ENCODE assay signal across 14 cellular contexts in the genomic region with DNA sequence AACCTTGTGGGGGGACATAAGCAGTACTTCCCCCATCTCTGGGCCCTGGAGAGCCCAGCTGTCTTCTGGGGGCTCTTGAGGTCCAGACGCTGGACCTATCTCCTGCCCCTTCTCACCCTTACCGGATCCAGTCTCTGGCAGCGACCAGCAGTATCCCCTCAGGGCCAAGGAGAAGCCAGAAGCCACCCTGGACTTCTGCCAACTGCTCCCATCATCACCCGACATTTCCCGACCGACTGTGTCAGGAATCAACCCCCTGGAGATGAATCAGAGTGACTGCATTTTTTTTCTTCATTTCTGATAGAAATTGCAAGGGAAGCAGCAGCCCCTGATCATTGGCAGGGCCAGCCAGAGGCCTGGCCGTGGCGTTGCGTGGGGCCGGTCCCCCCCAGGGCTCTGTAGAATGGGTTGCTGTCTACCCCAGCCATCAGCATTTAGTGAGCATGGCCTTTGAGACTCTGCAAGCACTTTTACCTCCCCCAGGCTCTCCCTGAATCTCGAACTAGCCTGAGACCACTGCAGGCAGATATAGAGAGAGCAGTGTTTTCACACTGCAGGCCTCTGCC. TPM values are rescaled to one million over a fixed set of nuclear protein-coding genes. Genes with fewer than 3 reads are reported as not detected.
A peak's percentile ranks its signal among the peaks of the same experiment; 100 is the strongest.
DNase-seq lines count a peak whose midpoint lies in the region; ATAC-seq, FAIRE-seq and TF ChIP-seq lines count a peak whose summit lies in the region.
"Had no signal": no experiment of that assay in that cellular context is flagged by ENCODE, and none has a peak within 500 bp of the region (broad histone marks: within the 10 kb centered on the region; RNA-seq: fewer than 3 reads in every experiment).

No MANE protein-coding gene starts in this region.

- no peak overlapping the region for H3K18ac ChIP-seq in H1 (ENCODE audit: extremely low read depth, low read length)

- no peak overlapping the region for H4K91ac ChIP-seq in H1 (replicated peaks; ENCODE audit: insufficient read length, low read length)

- no peak overlapping the region for H4K8ac ChIP-seq in H1 (ENCODE audit: extremely low read depth, insufficient read depth, low read length)

- no peaks in the 10 kb centered on the region; the same call in 1 of the 2 replicates for H3K36me3 ChIP-seq in Panc1 (ENCODE audit: control insufficient read depth, insufficient read depth, low read length)
- no peaks in the 10 kb centered on the region for H3K36me3 ChIP-seq in H1 (ENCODE audit: control insufficient read depth in 2 of 4, insufficient read depth in 4 of 4, low read length in 3 of 4)
- no peaks in the 10 kb centered on the region for H3K36me3 ChIP-seq in suprapubic skin
- H3K36me3 ChIP-seq in OCI-LY7 (ENCODE audit: insufficient read depth, low read length) = no peaks in the 10 kb centered on the region
- H3K36me3 ChIP-seq: esophagus muscularis mucosa, ovary had no signal

- TF ChIP-seq POLR2A in H1 (IDR thresholded peaks at IDR 0.05; ENCODE audit: control extremely low read depth in 1 of 2, low read depth in 2 of 2, low read length in 2 of 2) = no peak
- no peak for TF ChIP-seq POLR2A in suprapubic skin (IDR thresholded peaks at IDR 0.05)

- DNase-seq in activated CD8-positive, alpha-beta memory T cell treated with anti-CD3 and anti-CD28 coated beads, Interleukin-2, amount 10 ng/mL, durations not matched to agents 7 days and 5 days = no peak
- no peak for DNase-seq in activated CD8-positive, alpha-beta memory T cell treated with anti-CD3 and anti-CD28 coated beads, Interleukin-2, amount 50 U/mL, for 48 hours
- DNase-seq in Panc1 (ENCODE audit: low read depth, low spot score) (no peak), H1 (ENCODE audit: low read depth in 1 of 2, low spot score in 2 of 2) (no peak), suprapubic skin (ENCODE audit: low spot score in 2 of 2) (no peak), COR-L47 (lab: John Stamatoyannopoulos, UW) (no peak), OCI-LY7 (ENCODE audit: low spot score) (no peak), iPS-NIHi7 (ENCODE audit: extremely low spot score) (no peak)
- DNase-seq: central memory CD4-positive, alpha-beta T cell; MM.1S; NCI-H774; ovary; stimulated activated naive CD8-positive, alpha-beta T cell treated with anti-CD3 and anti-CD28 coated beads, Interleukin-15, Interleukin-2, amounts not matched to agents 100 U/mL and 50 U/mL, for 24 hours had no signal

- no peak overlapping the region for H2AFZ ChIP-seq in H1 (ENCODE audit: low read length)
- no peak overlapping the region for H2AFZ ChIP-seq in OCI-LY7 (ENCODE audit: low read length)

- H3K9ac ChIP-seq in H1 (replicated peaks in 1 of 4; ENCODE audit: extremely low read depth in 1 of 4, low read depth in 3 of 4, low read length in 3 of 4) = no peak overlapping the region

- no peak overlapping the region for H3K14ac ChIP-seq in H1 (ENCODE audit: insufficient read length)

- peaks cover 82% of the 10 kb centered on the region for H3K4me1 Mint-ChIP-seq in activated CD8-positive, alpha-beta memory T cell treated with anti-CD3 and anti-CD28 coated beads, Interleukin-2, amount 10 ng/mL, durations not matched to agents 7 days and 5 days

- 0 out of 2 replicates have a peak overlapping the region, but pooled peaks have one; percentile 50 for H2BK12ac ChIP-seq in H1 (ENCODE audit: low read depth, low read length)

- no peak overlapping the region for H3K56ac ChIP-seq in H1 (replicated peaks; ENCODE audit: insufficient read length, low read depth, low read length)

- no peak overlapping the region for H2BK5ac ChIP-seq in H1 (ENCODE audit: low read depth, low read length)

- H3K4me2 ChIP-seq in H1 (ENCODE audit: insufficient read depth in 1 of 2, low read depth in 2 of 2, low read length in 2 of 2) (no peak overlapping the region), OCI-LY7 (ENCODE audit: low read length) (no peak overlapping the region)

- no peak overlapping the region for H2BK20ac ChIP-seq in H1 (ENCODE audit: low read length)

- H3K9me2 ChIP-seq in OCI-LY7 (ENCODE audit: insufficient read depth, low read length) = no peaks in the 10 kb centered on the region

- H3K27me3 ChIP-seq in Panc1 (ENCODE audit: control insufficient read depth, insufficient read depth, low read length) (no peaks in the 10 kb centered on the region), H1 (replicated peaks in 1 of 4; ENCODE audit: control insufficient read depth in 3 of 4, extremely low read depth in 1 of 4, insufficient read depth in 3 of 4, low read length in 3 of 4) (no peaks in the 10 kb centered on the region; a peak in 2 of 7 replicates), suprapubic skin (peaks cover 11% of the 10 kb centered on the region)
- H3K27me3 ChIP-seq: ovary had no signal

- H3K4me3 ChIP-seq in Panc1 (ENCODE audit: low read depth in 2 of 2, low read length in 2 of 2) = no peak overlapping the region
- H3K4me3 ChIP-seq in H1 (ENCODE audit: extremely low read depth in 1 of 4, insufficient read depth in 2 of 4, low read depth in 3 of 4, low read length in 4 of 4) = no peak overlapping the region
- no peak overlapping the region for H3K4me3 ChIP-seq in suprapubic skin
- H3K4me3 ChIP-seq in OCI-LY7 (ENCODE audit: low read depth, low read length, poor library complexity, severe bottlenecking) = no peak overlapping the region
- H3K4me3 ChIP-seq: esophagus muscularis mucosa, ovary had no signal

- H3K9me3 ChIP-seq in Panc1 (ENCODE audit: control insufficient read depth, insufficient read depth, low read depth, low read length) (no peaks in the 10 kb centered on the region), H1 (ENCODE audit: insufficient read depth in 2 of 2, low read depth in 1 of 2, low read length in 1 of 2) (no peaks in the 10 kb centered on the region), suprapubic skin (no peaks in the 10 kb centered on the region), OCI-LY7 (ENCODE audit: low read length) (no peaks in the 10 kb centered on the region)
- H3K9me3 ChIP-seq: esophagus muscularis mucosa, ovary had no signal

- TF ChIP-seq RAD21 in H1 (IDR thresholded peaks at IDR 0.05 in 1 of 2, conservative IDR thresholded peaks at IDR 0.05 in 1 of 2; ENCODE audit: low read depth in 2 of 2, low read length in 2 of 2) = no peak

- H3K23me2 ChIP-seq in H1 (ENCODE audit: low read depth, low read length) = peaks cover 3% of the 10 kb centered on the region; the same call in 1 of the 2 replicates

- H3K27ac ChIP-seq in Panc1 (ENCODE audit: low read length) (peak overlapping the region; percentile 89), H1 (ENCODE audit: low read depth, low read length) (no peak overlapping the region), suprapubic skin (peak overlapping the region; percentile 74), OCI-LY7 (ENCODE audit: low read depth, low read length, poor library complexity, severe bottlenecking) (no peak overlapping the region)
- H3K27ac ChIP-seq: ovary had no signal

- BruUV-seq in Panc1 (replicated peaks; lab: Mats Ljungman, UMichigan) = no TSS peak
- no TSS peak for BruUV-seq in OCI-LY7 (replicated peaks; lab: Mats Ljungman, UMichigan)

- no peak for ATAC-seq in activated CD8-positive, alpha-beta memory T cell treated with anti-CD3 and anti-CD28 coated beads, Interleukin-2, amount 10 ng/mL, durations not matched to agents 7 days and 5 days
- no peak for ATAC-seq in Panc1
- ATAC-seq: stimulated activated naive CD8-positive, alpha-beta T cell treated with anti-CD3 and anti-CD28 coated beads, Interleukin-15, Interleukin-2, amounts not matched to agents 100 U/mL and 50 U/mL, for 24 hours had no signal

- TF ChIP-seq EP300 in H1 (IDR thresholded peaks at IDR 0.05; ENCODE audit: borderline replicate concordance in 1 of 2, low read depth in 2 of 2, low read length in 2 of 2) (no peak), suprapubic skin (IDR thresholded peaks at IDR 0.05) (no peak)

- no peaks in the 10 kb centered on the region for H3K79me1 ChIP-seq in H1 (ENCODE audit: low read depth, low read length)

- TF ChIP-seq CTCF in Panc1 (IDR thresholded peaks at IDR 0.05) (no peak), H1 (IDR thresholded peaks at IDR 0.05; ENCODE audit: control extremely low read depth in 1 of 3, insufficient read depth in 1 of 3, low read depth in 1 of 3, low read length in 3 of 3) (no peak), suprapubic skin (IDR thresholded peaks at IDR 0.05) (no peak), OCI-LY7 (conservative IDR thresholded peaks at IDR 0.05; ENCODE audit: low read length) (no peak)

- peaks cover 79% of the 10 kb centered on the region for H3K4me1 ChIP-seq in Panc1 (ENCODE audit: control insufficient read depth, insufficient read depth, low read length)
- H3K4me1 ChIP-seq in H1 (replicated peaks in 1 of 4; ENCODE audit: control insufficient read depth in 3 of 4, insufficient read depth in 4 of 4, low read length in 3 of 4) = peaks cover 7 to 15% (median 11%) of the 10 kb centered on the region in 4 experiments
- H3K4me1 ChIP-seq in suprapubic skin = peaks cover 63% of the 10 kb centered on the region
- no peaks in the 10 kb centered on the region for H3K4me1 ChIP-seq in OCI-LY7 (ENCODE audit: insufficient read depth, low read length, poor library complexity, severe bottlenecking)

- H4K20me1 ChIP-seq in H1 (replicated peaks in 1 of 2; ENCODE audit: control insufficient read depth in 1 of 2, insufficient read depth in 2 of 2, low read length in 2 of 2) (peaks cover 0 to 2% of the 10 kb centered on the region in 2 experiments), OCI-LY7 (ENCODE audit: insufficient read depth, low read length) (no peaks in the 10 kb centered on the region)

- no peak overlapping the region for H3K4ac ChIP-seq in H1 (replicated peaks; ENCODE audit: insufficient read length, low read depth, low read length)

- H3K36me3 Mint-ChIP-seq in activated CD8-positive, alpha-beta memory T cell treated with anti-CD3 and anti-CD28 coated beads, Interleukin-2, amount 10 ng/mL, durations not matched to agents 7 days and 5 days = no peaks in the 10 kb centered on the region

- H2BK15ac ChIP-seq in H1 (ENCODE audit: low read length) = no peak overlapping the region

- H4K5ac ChIP-seq in H1 (ENCODE audit: insufficient read length, low read depth, low read length) = no peak overlapping the region

- WGBS in H1 (ENCODE audit: extremely low coverage in 1 of 2, insufficient coverage in 1 of 2, insufficient read length in 1 of 2, insufficient replicate concordance in 2 of 2, low coverage in 1 of 2, low lambda C conversion rate in 2 of 2, missing lambda C conversion rate in 1 of 2), 2 experiments = 84% methylated on average over 11 of the region's 11 CpGs; no CpG with 5 or more reads in 1 of the 2 experiments
- 54% methylated on average over 8 of the region's 11 CpGs for WGBS in suprapubic skin

- intact Hi-C loops in Panc1 (cut with micrococcal nuclease; ENCODE audit: unreplicated experiment) (no loop called here), OCI-LY7 (cut with micrococcal nuclease; ENCODE audit: unreplicated experiment) (no loop called here)

- CTCF ChIA-PET in activated CD8-positive, alpha-beta memory T cell treated with anti-CD3 and anti-CD28 coated beads, Interleukin-2, amount 10 ng/mL, durations not matched to agents 7 days and 5 days (lab: Charles Lee) = interaction anchor here (0.7 to 2.3 kb wide), 6 partner anchors 11 to 163 kb away, joined by 3 to 9 read pairs (median 4); no protein-coding TSS in a partner anchor
- CTCF ChIA-PET in Panc1 (lab: Charles Lee) = interaction anchor here (1.1 kb wide), 1 partner anchor 39 kb away, joined by 3 read pairs; no protein-coding TSS in a partner anchor
- CTCF ChIA-PET in H1 (lab: Charles Lee; ENCODE audit: partially characterized antibody) = interaction anchor here (1.1 to 2.1 kb wide), 6 partner anchors 12 to 69 kb away, joined by 3 to 5 read pairs (median 3); no protein-coding TSS in a partner anchor
- CTCF ChIA-PET in OCI-LY7 (lab: Charles Lee; ENCODE audit: unreplicated experiment) = interaction anchor here (0.6 kb wide), 1 partner anchor 11 kb away, joined by 5 read pairs; no protein-coding TSS in a partner anchor

- POLR2A ChIA-PET in Panc1 (lab: Charles Lee) = interaction anchor here (0.5 to 1.1 kb wide), 3 partner anchors 37 to 141 kb away, joined by 3 to 6 read pairs (median 6); partner anchors contain the start of gene CASTOR1
- POLR2A ChIA-PET in H1 (lab: Charles Lee; ENCODE audit: partially characterized antibody) = no interaction called here
- POLR2A ChIA-PET in OCI-LY7 (lab: Charles Lee) = interaction anchor here (0.7 kb wide), 1 partner anchor 145 kb away, joined by 3 read pairs; no protein-coding TSS in a partner anchor

- peak overlapping the region; percentile 38 for H3K27ac Mint-ChIP-seq in activated CD8-positive, alpha-beta memory T cell treated with anti-CD3 and anti-CD28 coated beads, Interleukin-2, amount 10 ng/mL, durations not matched to agents 7 days and 5 days

- H3K9me3 Mint-ChIP-seq in activated CD8-positive, alpha-beta memory T cell treated with anti-CD3 and anti-CD28 coated beads, Interleukin-2, amount 10 ng/mL, durations not matched to agents 7 days and 5 days (ENCODE audit: low read depth) = no peaks in the 10 kb centered on the region

- no peak overlapping the region for H2AK5ac ChIP-seq in H1 (ENCODE audit: low read depth, low read length)

- no peak overlapping the region for H3K4me3 Mint-ChIP-seq in activated CD8-positive, alpha-beta memory T cell treated with anti-CD3 and anti-CD28 coated beads, Interleukin-2, amount 10 ng/mL, durations not matched to agents 7 days and 5 days

- FAIRE-seq in H1 (lab: Jason Lieb, UNC) = no peak

- no peaks in the 10 kb centered on the region for H3K79me2 ChIP-seq in H1 (ENCODE audit: control insufficient read depth in 1 of 2, insufficient read depth in 2 of 2, low read length in 2 of 2)
- no peaks in the 10 kb centered on the region for H3K79me2 ChIP-seq in OCI-LY7 (ENCODE audit: insufficient read depth, low read depth, low read length)

- no peak overlapping the region for H3K23ac ChIP-seq in H1 (ENCODE audit: insufficient read length)

- peaks cover 3% of the 10 kb centered on the region for H3K27me3 Mint-ChIP-seq in activated CD8-positive, alpha-beta memory T cell treated with anti-CD3 and anti-CD28 coated beads, Interleukin-2, amount 10 ng/mL, durations not matched to agents 7 days and 5 days

- in situ Hi-C loops in Panc1 (cut with HindIII; ENCODE audit: low pct_unique_long_range_greater_than_20kb, low sequenced_read_pairs) = no loop called here

- no peak overlapping the region for H2BK120ac ChIP-seq in H1 (replicated peaks; ENCODE audit: low read depth, low read length)

RNA-seq across cellular contexts. Expression of gene LIF, which starts 5.2 kb away (rescaled TPM):
- 100 to 1,000 TPM; 107 to 304 TPM for total RNA-seq in activated CD8-positive, alpha-beta memory T cell treated with anti-CD3 and anti-CD28 coated beads, Interleukin-2, amount 10 ng/mL, durations not matched to agents 7 days and 5 days
- total RNA-seq in Panc1 (2021; ENCODE audit: unreplicated experiment) (34.4 TPM), suprapubic skin (10 to 100 TPM in 1 of 4 donors, 1 to 10 TPM in 3; 4.2 to 15.3 (median 8.5) TPM), OCI-LY7 (2022) (not detected in 2 replicates)
- polyA plus RNA-seq in Panc1 (2012; ENCODE audit: insufficient read length) = 40.7 TPM
- total RNA-seq in H1 (2021; fragmentation: NEBNext Ultra II Directional; extraction: Animal tissue kit (Norgen Biotek cat#: 25700)) = 3.3 and 3.5 TPM in 2 replicates
- polyA plus RNA-seq in H1 (2011; rRNA removed) = 3.3 and 4.1 TPM in 2 replicates
- 4.0 TPM for polyA plus RNA-seq in H1 (2011; cell fraction: cytosol; rRNA removed)
- polyA plus RNA-seq in H1 (2011; cell fraction: nucleus; rRNA removed) = 16.5 TPM
- polyA plus RNA-seq in H1 (2012, experiment 1 of 2) = 3.5 to 4.5 TPM (median 3.9 TPM) in 4 replicates
- polyA plus RNA-seq in H1 (2012, experiment 2 of 2) = 2.9 TPM
- polyA plus RNA-seq in H1 (2013, experiment 1 of 2) = 2.2 TPM
- 1.8 TPM for polyA plus RNA-seq in H1 (2013, experiment 2 of 2)
- polyA minus RNA-seq in H1 (2011; rRNA and poly(A)+ RNA removed) = 9.4 and 9.6 TPM in 2 replicates
- polyA minus RNA-seq in H1 (2011; cell fraction: cytosol; rRNA and poly(A)+ RNA removed) = 6.2 TPM
- 4.6 TPM for polyA minus RNA-seq in H1 (2011; cell fraction: nucleus; rRNA and poly(A)+ RNA removed)
- total RNA-seq in OCI-LY7 (2014; rRNA removed; shearing (Covaris generic)) = 0.06 TPM in 1 of 2 replicates, not detected in the other

RNA-seq across cellular contexts. Expression of gene OSM, which starts 14.9 kb away (rescaled TPM):
- 100 to 1,000 TPM; 122 to 141 TPM for total RNA-seq in activated CD8-positive, alpha-beta memory T cell treated with anti-CD3 and anti-CD28 coated beads, Interleukin-2, amount 10 ng/mL, durations not matched to agents 7 days and 5 days
- total RNA-seq in Panc1 (2021; ENCODE audit: unreplicated experiment) (not detected), suprapubic skin (under 1 TPM in 1 of 4 donors, not detected in 3; 0.34 TPM), OCI-LY7 (2022) (0.79 and 0.91 TPM in 2 replicates)
- polyA plus RNA-seq in Panc1 (2012; ENCODE audit: insufficient read length) = not detected
- not detected in 2 replicates for total RNA-seq in H1 (2021; fragmentation: NEBNext Ultra II Directional; extraction: Animal tissue kit (Norgen Biotek cat#: 25700))
- not detected in 2 replicates for polyA plus RNA-seq in H1 (2011; rRNA removed)
- polyA plus RNA-seq in H1 (2011; cell fraction: cytosol; rRNA removed) = not detected
- not detected for polyA plus RNA-seq in H1 (2011; cell fraction: nucleus; rRNA removed)
- not detected in 4 replicates for polyA plus RNA-seq in H1 (2012, experiment 1 of 2)
- not detected for polyA plus RNA-seq in H1 (2012, experiment 2 of 2)
- not detected for polyA plus RNA-seq in H1 (2013, experiment 1 of 2)
- not detected for polyA plus RNA-seq in H1 (2013, experiment 2 of 2)
- not detected in 2 replicates for polyA minus RNA-seq in H1 (2011; rRNA and poly(A)+ RNA removed)
- not detected for polyA minus RNA-seq in H1 (2011; cell fraction: cytosol; rRNA and poly(A)+ RNA removed)
- not detected for polyA minus RNA-seq in H1 (2011; cell fraction: nucleus; rRNA and poly(A)+ RNA removed)
- 0.18 TPM in 1 of 2 replicates, not detected in the other for total RNA-seq in OCI-LY7 (2014; rRNA removed; shearing (Covaris generic))

RNA-seq across cellular contexts. Expression of gene CASTOR1, which starts 37.6 kb away (rescaled TPM):
- total RNA-seq in activated CD8-positive, alpha-beta memory T cell treated with anti-CD3 and anti-CD28 coated beads, Interleukin-2, amount 10 ng/mL, durations not matched to agents 7 days and 5 days = 10 to 100 TPM in 1 of 2 experiments, 1 to 10 TPM in 1; 8.7 to 10.2 TPM
- total RNA-seq in Panc1 (2021; ENCODE audit: unreplicated experiment) (6.7 TPM), suprapubic skin (10 to 100 TPM; 16.3 to 22.8 (median 20.6) TPM), OCI-LY7 (2022) (4.3 and 4.5 TPM in 2 replicates)
- polyA plus RNA-seq in Panc1 (2012; ENCODE audit: insufficient read length) = 16.2 TPM
- total RNA-seq in H1 (2021; fragmentation: NEBNext Ultra II Directional; extraction: Animal tissue kit (Norgen Biotek cat#: 25700)) = 8.4 and 10.3 TPM in 2 replicates
- 36.0 and 44.6 TPM in 2 replicates for polyA plus RNA-seq in H1 (2011; rRNA removed)
- polyA plus RNA-seq in H1 (2011; cell fraction: cytosol; rRNA removed) = 22.6 TPM
- 27.5 TPM for polyA plus RNA-seq in H1 (2011; cell fraction: nucleus; rRNA removed)
- 3.7 to 12.4 TPM (median 11.3 TPM) in 4 replicates for polyA plus RNA-seq in H1 (2012, experiment 1 of 2)
- polyA plus RNA-seq in H1 (2012, experiment 2 of 2) = 10.9 TPM
- polyA plus RNA-seq in H1 (2013, experiment 1 of 2) = 9.5 TPM
- 10.2 TPM for polyA plus RNA-seq in H1 (2013, experiment 2 of 2)
- 8.2 and 8.5 TPM in 2 replicates for polyA minus RNA-seq in H1 (2011; rRNA and poly(A)+ RNA removed)
- polyA minus RNA-seq in H1 (2011; cell fraction: cytosol; rRNA and poly(A)+ RNA removed) = 3.8 TPM
- 8.7 TPM for polyA minus RNA-seq in H1 (2011; cell fraction: nucleus; rRNA and poly(A)+ RNA removed)
- 3.5 and 9.1 TPM in 2 replicates for total RNA-seq in OCI-LY7 (2014; rRNA removed; shearing (Covaris generic))

Comparison
In these comparisons a context has a peak if more than half of its experiments do, and no peak if none do; other contexts are left out.
1. H3K27ac ChIP-seq: peak in Panc1 (single experiment) and suprapubic skin (single experiment); none in H1 (single experiment) and OCI-LY7 (single experiment).
2. RNA of gene OSM, which starts 14.9 kb away (total RNA-seq): 122 to 141 TPM in activated CD8-positive, alpha-beta memory T cell treated with anti-CD3 and anti-CD28 coated beads, Interleukin-2, amount 10 ng/mL, durations not matched to agents 7 days and 5 days; 0.18 to 0.91 TPM in OCI-LY7, 0.34 TPM in suprapubic skin, not detected in Panc1 (single experiment) and not detected in H1; every median in the first group is over 10 times any median in the second.